8 cellular contexts compared by ENCODE assay signal in the genomic region with DNA sequence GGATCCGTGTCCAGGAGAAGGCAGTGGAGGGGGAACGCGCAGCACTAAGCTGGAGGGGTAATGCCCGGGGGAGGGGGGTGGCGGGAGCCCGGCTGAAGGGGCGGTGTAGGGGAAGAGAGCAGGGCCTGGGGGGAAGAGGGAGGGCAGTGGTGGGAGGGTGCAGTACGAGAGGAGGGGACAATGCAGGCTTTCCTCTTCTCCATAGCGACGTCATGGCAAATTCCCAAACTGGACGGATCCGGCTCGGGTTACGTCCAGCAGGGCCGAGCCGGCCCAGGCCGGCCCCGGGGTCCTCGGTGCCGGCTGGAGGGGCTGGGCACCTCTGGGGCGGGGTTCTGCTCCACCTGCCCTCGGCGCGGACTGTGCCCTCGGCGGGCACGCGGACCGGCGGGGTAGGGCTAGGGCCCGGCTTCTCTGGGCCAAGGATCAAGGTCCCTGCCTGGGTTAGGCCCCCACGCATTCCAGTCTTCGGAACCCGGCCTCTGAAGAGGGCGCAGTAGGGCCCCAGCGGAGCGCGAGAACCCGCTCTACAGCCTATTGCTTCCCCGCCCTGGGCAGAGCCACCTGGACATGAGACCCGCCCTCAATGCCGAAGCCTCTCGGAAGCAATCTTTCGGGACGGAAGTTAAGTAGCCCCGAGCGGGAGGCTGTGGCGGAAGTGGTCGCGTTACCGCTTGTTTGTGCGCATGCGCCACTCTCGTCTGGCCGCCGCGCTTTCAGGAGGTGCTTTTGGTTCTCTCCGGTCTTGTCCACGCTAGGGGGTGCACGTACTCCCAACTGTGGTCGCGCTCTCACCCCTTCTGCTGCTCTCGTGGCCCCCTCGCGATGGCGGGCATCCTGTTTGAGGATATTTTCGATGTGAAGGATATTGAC. TPM values are rescaled to one million over a fixed set of nuclear protein-coding genes. Genes with fewer than 3 reads are reported as not detected.
DNase-seq lines count a peak whose midpoint lies in the region; ATAC-seq, FAIRE-seq and TF ChIP-seq lines count a peak whose summit lies in the region.

No MANE protein-coding gene starts in this region.

- H3K27me3 ChIP-seq in keratinocyte (ENCODE audit: control insufficient read depth, extremely low read depth, insufficient read depth, low read length), result no peaks in the 10 kb centered on the region

- peak overlapping the region; percentile 74 for H3K4me2 ChIP-seq in keratinocyte (ENCODE audit: control insufficient read depth, extremely low read depth, insufficient read depth, low read depth, low read length)

- ATAC-seq in GM19023 (IDR thresholded peaks at IDR 0.05; ENCODE audit: unreplicated experiment), result peak; percentile 81
- peak; percentile 89 for ATAC-seq in HG03280 (IDR thresholded peaks at IDR 0.05; ENCODE audit: unreplicated experiment)

- peaks cover 22% of the 10 kb centered on the region for H3K4me1 ChIP-seq in keratinocyte (ENCODE audit: control insufficient read depth, extremely low read depth, insufficient read depth, low read length)

- no peaks in the 10 kb centered on the region for H3K9me3 ChIP-seq in keratinocyte (ENCODE audit: control insufficient read depth, low read depth, low read length)

- H2AFZ ChIP-seq in keratinocyte (ENCODE audit: control insufficient read depth, low read length), result peak overlapping the region; percentile 86

- peak; percentile 96 for DNase-seq in AG10803 (ENCODE audit: low read depth)
- peak; percentile 99 for DNase-seq in NCI-H345 (lab: John Stamatoyannopoulos, UW)
- peak; percentile 88 for DNase-seq in activated CD4-positive, CD25-positive, alpha-beta regulatory T cell treated with anti-CD3 and anti-CD28 coated beads, Interleukin-2, amount 50 U/mL, for 16 hours (ENCODE audit: low read depth, low spot score)
- peak; percentile 97 for DNase-seq in cerebellar cortex (ENCODE audit: low spot score)
- DNase-seq in keratinocyte (ENCODE audit: low read depth, low spot score), result peak; percentile 79
- peak; percentile 86 for DNase-seq in stimulated activated CD4-positive, alpha-beta T cell treated with anti-CD3 and anti-CD28 coated beads, Interleukin-15, amount 100 ng/mL, for 1 hour (ENCODE audit: low read depth in 1 of 2, low spot score in 1 of 2)

- no peaks in the 10 kb centered on the region for H3K9me1 ChIP-seq in keratinocyte (ENCODE audit: control insufficient read depth, extremely low read depth, insufficient read depth, low read length)

- FAIRE-seq in keratinocyte (lab: Jason Lieb, UNC), result peak; percentile 82

- H3K9ac ChIP-seq in keratinocyte (ENCODE audit: control insufficient read depth, extremely low read depth, insufficient read depth, low read length), result peak overlapping the region; percentile 83

- H3K27ac ChIP-seq in keratinocyte (ENCODE audit: control insufficient read depth, insufficient read depth, low read length), result peak overlapping the region; percentile 82

- TF ChIP-seq CTCF in AG10803 (conservative IDR thresholded peaks at IDR 0.05; ENCODE audit: low read length) (peak; percentile 69), keratinocyte (optimal IDR thresholded peaks at IDR 0.05 in 1 of 3, IDR thresholded peaks at IDR 0.05 in 1 of 3, conservative IDR thresholded peaks at IDR 0.05 in 1 of 3; ENCODE audit: extremely low read depth in 1 of 3, insufficient read depth in 2 of 3, low read length in 3 of 3) (peak in 2 of 3 experiments; percentile 55 to 57)

- peaks cover 25% of the 10 kb centered on the region for H3K79me2 ChIP-seq in keratinocyte (ENCODE audit: control insufficient read depth, insufficient read depth, low read length)

- H3K4me3 ChIP-seq in AG10803 (ENCODE audit: low read length) (peak overlapping the region; percentile 85), keratinocyte (ENCODE audit: control insufficient read depth in 2 of 3, extremely low read depth in 1 of 3, insufficient read depth in 2 of 3, low read depth in 1 of 3, low read length in 3 of 3) (peak overlapping the region; percentile 59 to 97 (median 95))

- H4K20me1 ChIP-seq in keratinocyte (ENCODE audit: control insufficient read depth, extremely low read depth, insufficient read depth, low read length), result no peaks in the 10 kb centered on the region

- dilution Hi-C loops in keratinocyte (cut with MboI; ENCODE audit: extremely low pct_ligation_motif_present, low sequenced_read_pairs), result no loop called here

- peaks cover 13 to 16% of the 10 kb centered on the region in 2 experiments for H3K36me3 ChIP-seq in keratinocyte (ENCODE audit: control insufficient read depth in 2 of 2, extremely low read depth in 1 of 2, insufficient read depth in 2 of 2, low read length in 2 of 2)

RNA-seq across cellular contexts. Expression of a gene that starts 1.4 kb away (rescaled TPM):
- 132 to 202 TPM (median 135 TPM) in 3 replicates for polyA plus RNA-seq in keratinocyte
- polyA plus RNA-seq in keratinocyte (2011; ENCODE audit: low read depth), result 34.8 TPM
- 122 and 127 TPM in 2 replicates for polyA plus RNA-seq in keratinocyte (2011; cell fraction: cytosol; rRNA removed)
- polyA plus RNA-seq in keratinocyte (2011; cell fraction: nucleus; rRNA removed), result 263 and 367 TPM in 2 replicates
- polyA plus RNA-seq in keratinocyte (2012; ENCODE audit: low replicate concordance), result 80.1 and 82.0 TPM in 2 replicates
- 33.1 to 71.8 TPM (median 37.7 TPM) in 3 replicates for polyA minus RNA-seq in keratinocyte
- 39.3 TPM for polyA minus RNA-seq in keratinocyte (2011; cell fraction: cytosol; rRNA and poly(A)+ RNA removed)
- 34.3 and 40.5 TPM in 2 replicates for polyA minus RNA-seq in keratinocyte (2011; cell fraction: nucleus; rRNA and poly(A)+ RNA removed)

RNA-seq across cellular contexts. Expression of a gene that starts 1.5 kb away (rescaled TPM):
- polyA plus RNA-seq in keratinocyte, result 3.1 to 3.3 TPM (median 3.2 TPM) in 3 replicates
- 2.0 TPM for polyA plus RNA-seq in keratinocyte (2011; ENCODE audit: low read depth)
- 1.2 and 1.7 TPM in 2 replicates for polyA plus RNA-seq in keratinocyte (2011; cell fraction: cytosol; rRNA removed)
- 9.8 and 12.7 TPM in 2 replicates for polyA plus RNA-seq in keratinocyte (2011; cell fraction: nucleus; rRNA removed)
- polyA plus RNA-seq in keratinocyte (2012; ENCODE audit: low replicate concordance), result 1.7 and 2.6 TPM in 2 replicates
- 4.9 to 11.4 TPM (median 5.6 TPM) in 3 replicates for polyA minus RNA-seq in keratinocyte
- polyA minus RNA-seq in keratinocyte (2011; cell fraction: cytosol; rRNA and poly(A)+ RNA removed), result 15.9 TPM
- polyA minus RNA-seq in keratinocyte (2011; cell fraction: nucleus; rRNA and poly(A)+ RNA removed), result 4.9 and 10.5 TPM in 2 replicates

RNA-seq across cellular contexts. Expression of a gene that starts 15.1 kb away (rescaled TPM):
- polyA plus RNA-seq in keratinocyte, result not detected in 3 replicates
- polyA plus RNA-seq in keratinocyte (2011; ENCODE audit: low read depth), result not detected
- polyA plus RNA-seq in keratinocyte (2011; cell fraction: cytosol; rRNA removed), result not detected in 2 replicates
- not detected in 2 replicates for polyA plus RNA-seq in keratinocyte (2011; cell fraction: nucleus; rRNA removed)
- not detected in 2 replicates for polyA plus RNA-seq in keratinocyte (2012; ENCODE audit: low replicate concordance)
- polyA minus RNA-seq in keratinocyte, result not detected in 3 replicates
- not detected for polyA minus RNA-seq in keratinocyte (2011; cell fraction: cytosol; rRNA and poly(A)+ RNA removed)
- not detected in 2 replicates for polyA minus RNA-seq in keratinocyte (2011; cell fraction: nucleus; rRNA and poly(A)+ RNA removed)

RNA-seq across cellular contexts. Expression of a gene that starts 16.9 kb away (rescaled TPM):
- polyA plus RNA-seq in keratinocyte, result not detected in 3 replicates
- polyA plus RNA-seq in keratinocyte (2011; ENCODE audit: low read depth), result not detected
- not detected in 2 replicates for polyA plus RNA-seq in keratinocyte (2011; cell fraction: cytosol; rRNA removed)
- 0.11 TPM in 1 of 2 replicates, not detected in the other for polyA plus RNA-seq in keratinocyte (2011; cell fraction: nucleus; rRNA removed)
- polyA plus RNA-seq in keratinocyte (2012; ENCODE audit: low replicate concordance), result not detected in 2 replicates
- polyA minus RNA-seq in keratinocyte, result not detected in 3 replicates
- not detected for polyA minus RNA-seq in keratinocyte (2011; cell fraction: cytosol; rRNA and poly(A)+ RNA removed)
- polyA minus RNA-seq in keratinocyte (2011; cell fraction: nucleus; rRNA and poly(A)+ RNA removed), result not detected in 2 replicates

RNA-seq across cellular contexts. Expression of a gene that starts 25.5 kb away (rescaled TPM):
- 10.8 to 17.4 TPM (median 12.1 TPM) in 3 replicates for polyA plus RNA-seq in keratinocyte
- 8.9 TPM for polyA plus RNA-seq in keratinocyte (2011; ENCODE audit: low read depth)
- 5.6 and 17.2 TPM in 2 replicates for polyA plus RNA-seq in keratinocyte (2011; cell fraction: cytosol; rRNA removed)
- polyA plus RNA-seq in keratinocyte (2011; cell fraction: nucleus; rRNA removed), result 16.2 and 17.3 TPM in 2 replicates
- polyA plus RNA-seq in keratinocyte (2012; ENCODE audit: low replicate concordance), result 8.7 and 23.6 TPM in 2 replicates
- 7.2 to 17.9 TPM (median 7.8 TPM) in 3 replicates for polyA minus RNA-seq in keratinocyte
- 16.1 TPM for polyA minus RNA-seq in keratinocyte (2011; cell fraction: cytosol; rRNA and poly(A)+ RNA removed)
- polyA minus RNA-seq in keratinocyte (2011; cell fraction: nucleus; rRNA and poly(A)+ RNA removed), result 8.5 and 9.5 TPM in 2 replicates

Comparison
In these comparisons a context has a peak if more than half of its experiments do, and no peak if none do; other contexts are left out.
1. Peak in every context shown above with its lines: DNase-seq, ATAC-seq, H3K4me3 ChIP-seq and H3K27ac ChIP-seq.